ENCODE assay signal across 14 cellular contexts in the genomic region with DNA sequence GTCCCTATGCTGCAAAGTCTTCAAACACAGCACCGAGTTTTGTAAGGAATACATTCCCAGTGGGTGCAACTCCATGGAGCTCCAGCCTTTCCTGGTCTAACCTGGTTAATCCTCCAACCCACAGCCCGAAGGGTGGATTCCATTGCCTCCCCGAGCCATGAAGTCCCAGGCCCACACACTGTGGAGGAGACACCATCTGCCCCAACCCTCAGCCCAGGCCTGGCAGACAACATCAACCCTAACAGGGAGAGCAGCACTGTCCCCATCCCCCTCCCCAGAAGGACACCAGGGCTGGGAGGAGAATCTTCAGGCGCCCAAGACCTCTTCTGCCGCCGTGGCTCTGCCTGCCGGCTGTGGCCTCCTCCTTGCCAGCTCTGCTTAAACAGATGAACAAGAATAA. TPM values are rescaled to one million over a fixed set of nuclear protein-coding genes. Genes with fewer than 3 reads are reported as not detected.
DNase-seq lines count a peak whose midpoint lies in the region; ATAC-seq, FAIRE-seq and TF ChIP-seq lines count a peak whose summit lies in the region.
"Had no signal": no experiment of that assay in that cellular context is flagged by ENCODE, and none has a peak within 500 bp of the region (broad histone marks: within the 10 kb centered on the region; RNA-seq: fewer than 3 reads in every experiment).

No MANE protein-coding gene starts in this region.

- no peak for TF ChIP-seq CTCF in H1 (IDR thresholded peaks at IDR 0.05; ENCODE audit: control extremely low read depth in 1 of 3, insufficient read depth in 1 of 3, low read depth in 1 of 3, low read length in 3 of 3)
- no peak for TF ChIP-seq CTCF in neural progenitor cell (IDR thresholded peaks at IDR 0.05)
- no peak for TF ChIP-seq CTCF in upper lobe of right lung (IDR thresholded peaks at IDR 0.05)
- TF ChIP-seq CTCF in PC-9 (conservative IDR thresholded peaks at IDR 0.05) = no peak
- no peak for TF ChIP-seq CTCF in BE2C (IDR thresholded peaks at IDR 0.05; ENCODE audit: low read depth, low read length)

- H3K27ac Mint-ChIP-seq in IgD-negative memory B cell (peak overlapping the region in 2 of 3 donors; percentile 19 to 84), neural progenitor cell (peak overlapping the region; percentile 21)
- H3K27ac Mint-ChIP-seq: HFFc6 had no signal

- 82% methylated on average over 7 of the region's 7 CpGs; no CpG with 5 or more reads in 1 of the 2 experiments for WGBS in H1 (ENCODE audit: extremely low coverage in 1 of 2, insufficient coverage in 1 of 2, insufficient read length in 1 of 2, insufficient replicate concordance in 2 of 2, low coverage in 1 of 2, low lambda C conversion rate in 2 of 2, missing lambda C conversion rate in 1 of 2), 2 experiments

- H3K4me2 ChIP-seq in H1 (ENCODE audit: insufficient read depth in 1 of 2, low read depth in 2 of 2, low read length in 2 of 2) (no peak overlapping the region), neural progenitor cell (no peak overlapping the region), PC-9 (no peak overlapping the region)

- H2AFZ ChIP-seq in H1 (ENCODE audit: low read length) (no peak overlapping the region), neural progenitor cell (replicated peaks) (no peak overlapping the region), PC-9 (no peak overlapping the region)

- no TSS peak for BruUV-seq in PC-9 (replicated peaks; lab: Mats Ljungman, UMichigan)

- peak overlapping the region; percentile 18; the same call in 1 of the 2 replicates for H2BK15ac ChIP-seq in H1 (ENCODE audit: low read length)

- H2BK12ac ChIP-seq in H1 (ENCODE audit: low read depth, low read length) = no peak overlapping the region

- no peaks in the 10 kb centered on the region for H3K36me3 ChIP-seq in H1 (ENCODE audit: control insufficient read depth in 2 of 4, insufficient read depth in 4 of 4, low read length in 3 of 4)
- no peaks in the 10 kb centered on the region for H3K36me3 ChIP-seq in neural progenitor cell
- H3K36me3 ChIP-seq in upper lobe of right lung = no peaks in the 10 kb centered on the region
- H3K36me3 ChIP-seq in PC-9 (ENCODE audit: low read depth) = no peaks in the 10 kb centered on the region
- no peaks in the 10 kb centered on the region for H3K36me3 ChIP-seq in BE2C
- H3K36me3 ChIP-seq: pancreas had no signal

- H2AK5ac ChIP-seq in H1 (ENCODE audit: low read depth, low read length) = peak overlapping the region; percentile 33; the same call in 1 of the 2 replicates

- H3K27me3 ChIP-seq in H1 (replicated peaks in 1 of 4; ENCODE audit: control insufficient read depth in 3 of 4, extremely low read depth in 1 of 4, insufficient read depth in 3 of 4, low read length in 3 of 4) (no peaks in the 10 kb centered on the region), neural progenitor cell (no peaks in the 10 kb centered on the region), upper lobe of right lung (no peaks in the 10 kb centered on the region), PC-9 (ENCODE audit: insufficient read depth, low read depth) (no peaks in the 10 kb centered on the region), BE2C (no peaks in the 10 kb centered on the region)
- H3K27me3 ChIP-seq: pancreas had no signal

- H3K18ac ChIP-seq in H1 (ENCODE audit: extremely low read depth, low read length) = peak overlapping the region; percentile 15; the same call in 1 of the 2 replicates

- no peak for FAIRE-seq in H1 (lab: Jason Lieb, UNC)
- FAIRE-seq: pancreas had no signal

- no peak overlapping the region for H4K8ac ChIP-seq in H1 (ENCODE audit: extremely low read depth, insufficient read depth, low read length)

- no peak overlapping the region for H3K4me3 ChIP-seq in H1 (ENCODE audit: extremely low read depth in 1 of 4, insufficient read depth in 2 of 4, low read depth in 3 of 4, low read length in 4 of 4)
- H3K4me3 ChIP-seq in neural progenitor cell = no peak overlapping the region
- no peak overlapping the region for H3K4me3 ChIP-seq in upper lobe of right lung
- no peak overlapping the region for H3K4me3 ChIP-seq in PC-9
- H3K4me3 ChIP-seq in BE2C (ENCODE audit: low read depth, low read length) = no peak overlapping the region
- H3K4me3 ChIP-seq: coronary artery, lung, pancreas had no signal

- ATAC-seq in upper lobe of right lung = no peak
- no peak for ATAC-seq in HG03520 (IDR thresholded peaks at IDR 0.05; ENCODE audit: unreplicated experiment)
- ATAC-seq: pancreas had no signal

- H2BK20ac ChIP-seq in H1 (ENCODE audit: low read length) = no peak overlapping the region

- no peaks in the 10 kb centered on the region for H4K20me1 ChIP-seq in H1 (replicated peaks in 1 of 2; ENCODE audit: control insufficient read depth in 1 of 2, insufficient read depth in 2 of 2, low read length in 2 of 2)
- H4K20me1 ChIP-seq in neural progenitor cell (ENCODE audit: low read depth) = no peaks in the 10 kb centered on the region
- H4K20me1 ChIP-seq in PC-9 (ENCODE audit: insufficient read depth) = no peaks in the 10 kb centered on the region

- no peak overlapping the region for H3K56ac ChIP-seq in H1 (replicated peaks; ENCODE audit: insufficient read length, low read depth, low read length)

- no peaks in the 10 kb centered on the region for H3K36me3 Mint-ChIP-seq in IgD-negative memory B cell
- H3K36me3 Mint-ChIP-seq in neural progenitor cell = peaks cover 9% of the 10 kb centered on the region

- DNase-seq in H1 (ENCODE audit: low read depth in 1 of 2, low spot score in 2 of 2) (peak in 1 of 2 experiments; percentile 40), neural progenitor cell (ENCODE audit: low spot score) (no peak), upper lobe of right lung (no peak), PC-9 (no peak), BE2C (no peak)
- DNase-seq: activated CD4-positive, CD25-positive, alpha-beta regulatory T cell; COR-L47; HFFc6; NCI-H2171 had no signal

- H3K23me2 ChIP-seq in H1 (ENCODE audit: low read depth, low read length) = no peaks in the 10 kb centered on the region

- H3K4me3 Mint-ChIP-seq in IgD-negative memory B cell = peak overlapping the region in 3 of 4 donors; percentile 24 to 39 (median 31)
- no peak overlapping the region for H3K4me3 Mint-ChIP-seq in neural progenitor cell
- H3K4me3 Mint-ChIP-seq: HFFc6 had no signal

- no peak overlapping the region for H3K23ac ChIP-seq in H1 (ENCODE audit: insufficient read length)

- H3K4me1 ChIP-seq in H1 (replicated peaks in 1 of 4; ENCODE audit: control insufficient read depth in 3 of 4, insufficient read depth in 4 of 4, low read length in 3 of 4) = peaks cover 0 to 4% (median 2%) of the 10 kb centered on the region in 4 experiments; a peak in 3 of 7 replicates
- peaks cover 8% of the 10 kb centered on the region for H3K4me1 ChIP-seq in neural progenitor cell
- peaks cover 47% of the 10 kb centered on the region for H3K4me1 ChIP-seq in upper lobe of right lung
- H3K4me1 ChIP-seq in PC-9 (replicated peaks; ENCODE audit: insufficient read depth) = no peaks in the 10 kb centered on the region
- H3K4me1 ChIP-seq in BE2C = peaks cover 4% of the 10 kb centered on the region; the same call in 1 of the 2 replicates

- no peak overlapping the region for H2BK120ac ChIP-seq in H1 (replicated peaks; ENCODE audit: low read depth, low read length)

- H3K27me3 Mint-ChIP-seq in IgD-negative memory B cell (peaks cover 2% of the 10 kb centered on the region), neural progenitor cell (ENCODE audit: insufficient read depth, low read depth) (peaks cover 7% of the 10 kb centered on the region)

- H4K91ac ChIP-seq in H1 (replicated peaks; ENCODE audit: insufficient read length, low read length) = peak overlapping the region; percentile 61

- no peak overlapping the region for H3K4ac ChIP-seq in H1 (replicated peaks; ENCODE audit: insufficient read length, low read depth, low read length)

- intact Hi-C loops in upper lobe of right lung (cut with DNase I) (no loop called here), PC-9 (cut with micrococcal nuclease; ENCODE audit: unreplicated experiment) (no loop called here)

- H3K79me2 ChIP-seq in H1 (ENCODE audit: control insufficient read depth in 1 of 2, insufficient read depth in 2 of 2, low read length in 2 of 2) = no peaks in the 10 kb centered on the region
- no peaks in the 10 kb centered on the region for H3K79me2 ChIP-seq in neural progenitor cell (ENCODE audit: low read depth)
- no peaks in the 10 kb centered on the region for H3K79me2 ChIP-seq in PC-9 (ENCODE audit: low read depth)

- no peak overlapping the region for H3K27ac ChIP-seq in H1 (ENCODE audit: low read depth, low read length)
- H3K27ac ChIP-seq in neural progenitor cell = no peak overlapping the region
- H3K27ac ChIP-seq in upper lobe of right lung = peak overlapping the region; percentile 81
- H3K27ac ChIP-seq in PC-9 = no peak overlapping the region

- H3K79me1 ChIP-seq in H1 (ENCODE audit: low read depth, low read length) = no peaks in the 10 kb centered on the region

- H3K9me3 ChIP-seq in H1 (ENCODE audit: insufficient read depth in 2 of 2, low read depth in 1 of 2, low read length in 1 of 2) (peaks cover 3 to 5% of the 10 kb centered on the region in 2 experiments; a peak in 2 of 4 replicates), neural progenitor cell (ENCODE audit: low read depth) (no peaks in the 10 kb centered on the region), upper lobe of right lung (no peaks in the 10 kb centered on the region), PC-9 (ENCODE audit: insufficient read depth, low read depth) (peaks cover 6% of the 10 kb centered on the region; the same call in 1 of the 2 replicates), BE2C (no peaks in the 10 kb centered on the region)
- H3K9me3 ChIP-seq: pancreas had no signal

- TF ChIP-seq EP300 in H1 (IDR thresholded peaks at IDR 0.05; ENCODE audit: borderline replicate concordance in 1 of 2, low read depth in 2 of 2, low read length in 2 of 2) = no peak

- no peaks in the 10 kb centered on the region for H3K9me3 Mint-ChIP-seq in IgD-negative memory B cell
- peaks cover 32% of the 10 kb centered on the region for H3K9me3 Mint-ChIP-seq in neural progenitor cell

- POLR2A ChIA-PET in H1 (lab: Charles Lee; ENCODE audit: partially characterized antibody) = interaction anchor here (1.1 to 5.8 kb wide), 6 partner anchors 13 to 22 kb away, joined by 3 to 38 read pairs (median 6); a partner anchor contains a TSS
- POLR2A ChIA-PET in PC-9 (lab: Charles Lee; ENCODE audit: unreplicated experiment) = interaction anchor here (0.6 kb wide), 1 partner anchor 16 kb away, joined by 3 read pairs; a partner anchor contains a TSS

- H3K9ac ChIP-seq in H1 (replicated peaks in 1 of 4; ENCODE audit: extremely low read depth in 1 of 4, low read depth in 3 of 4, low read length in 3 of 4) = no peak overlapping the region
- H3K9ac ChIP-seq in neural progenitor cell = no peak overlapping the region

- H4K5ac ChIP-seq in H1 (ENCODE audit: insufficient read length, low read depth, low read length) = no peak overlapping the region

- no peak for TF ChIP-seq POLR2A in H1 (IDR thresholded peaks at IDR 0.05; ENCODE audit: control extremely low read depth in 1 of 2, low read depth in 2 of 2, low read length in 2 of 2)

- H3K9me2 ChIP-seq in PC-9 (ENCODE audit: insufficient read depth) = no peaks in the 10 kb centered on the region

- TF ChIP-seq RAD21 in H1 (IDR thresholded peaks at IDR 0.05 in 1 of 2, conservative IDR thresholded peaks at IDR 0.05 in 1 of 2; ENCODE audit: low read depth in 2 of 2, low read length in 2 of 2) = no peak

- CTCF ChIA-PET in H1 (lab: Charles Lee; ENCODE audit: partially characterized antibody) (interaction anchor here (0.7 to 1.2 kb wide), 4 partner anchors 11 to 298 kb away, joined by 3 to 5 read pairs (median 4); no protein-coding TSS in a partner anchor), PC-9 (lab: Charles Lee) (no interaction called here)

- H3K14ac ChIP-seq in H1 (ENCODE audit: insufficient read length) = no peak overlapping the region

- H2BK5ac ChIP-seq in H1 (ENCODE audit: low read depth, low read length) = peak overlapping the region; percentile 26; the same call in 1 of the 2 replicates

- H3K4me1 Mint-ChIP-seq in IgD-negative memory B cell = peaks cover 31 to 66% (median 53%) of the 10 kb centered on the region in 3 donors
- H3K4me1 Mint-ChIP-seq in neural progenitor cell = peaks cover 32% of the 10 kb centered on the region

- no peaks in the 10 kb centered on the region for H3F3A ChIP-seq in neural progenitor cell (ENCODE audit: low read depth)
- peaks cover 3% of the 10 kb centered on the region; the same call in 1 of the 2 replicates for H3F3A ChIP-seq in PC-9 (ENCODE audit: insufficient read depth, low read depth)

RNA-seq across cellular contexts. Expression of a gene that starts 15.8 kb away (rescaled TPM):
- polyA plus RNA-seq in IgD-negative memory B cell (275 TPM), H1 (2011; rRNA removed) (80.4 and 136 TPM in 2 replicates)
- total RNA-seq in H1 (2021; fragmentation: NEBNext Ultra II Directional; extraction: Animal tissue kit (Norgen Biotek cat#: 25700)) = 132 TPM in 2 replicates
- 61.9 TPM for polyA plus RNA-seq in H1 (2011; cell fraction: cytosol; rRNA removed)
- 90.3 TPM for polyA plus RNA-seq in H1 (2011; cell fraction: nucleus; rRNA removed)
- polyA plus RNA-seq in H1 (2012, experiment 1 of 2) = 89.6 to 126 TPM (median 117 TPM) in 4 replicates
- 56.1 TPM for polyA plus RNA-seq in H1 (2012, experiment 2 of 2)
- 127 TPM for polyA plus RNA-seq in H1 (2013, experiment 1 of 2)
- 135 TPM for polyA plus RNA-seq in H1 (2013, experiment 2 of 2)
- polyA minus RNA-seq in H1 (2011; rRNA and poly(A)+ RNA removed) = 19.5 and 20.6 TPM in 2 replicates
- polyA minus RNA-seq in H1 (2011; cell fraction: cytosol; rRNA and poly(A)+ RNA removed) = 132 TPM
- 67.3 TPM for polyA minus RNA-seq in H1 (2011; cell fraction: nucleus; rRNA and poly(A)+ RNA removed)
- total RNA-seq in neural progenitor cell (ENCODE audit: low replicate concordance) (42.9 and 95.5 TPM in 2 replicates), upper lobe of right lung (187 TPM), PC-9 (2021) (179 and 237 TPM in 2 replicates)
- 0.71 TPM for polyA plus RNA-seq in BE2C (2012; ENCODE audit: insufficient read depth, insufficient read length, low read depth)
